In the genomic region with DNA sequence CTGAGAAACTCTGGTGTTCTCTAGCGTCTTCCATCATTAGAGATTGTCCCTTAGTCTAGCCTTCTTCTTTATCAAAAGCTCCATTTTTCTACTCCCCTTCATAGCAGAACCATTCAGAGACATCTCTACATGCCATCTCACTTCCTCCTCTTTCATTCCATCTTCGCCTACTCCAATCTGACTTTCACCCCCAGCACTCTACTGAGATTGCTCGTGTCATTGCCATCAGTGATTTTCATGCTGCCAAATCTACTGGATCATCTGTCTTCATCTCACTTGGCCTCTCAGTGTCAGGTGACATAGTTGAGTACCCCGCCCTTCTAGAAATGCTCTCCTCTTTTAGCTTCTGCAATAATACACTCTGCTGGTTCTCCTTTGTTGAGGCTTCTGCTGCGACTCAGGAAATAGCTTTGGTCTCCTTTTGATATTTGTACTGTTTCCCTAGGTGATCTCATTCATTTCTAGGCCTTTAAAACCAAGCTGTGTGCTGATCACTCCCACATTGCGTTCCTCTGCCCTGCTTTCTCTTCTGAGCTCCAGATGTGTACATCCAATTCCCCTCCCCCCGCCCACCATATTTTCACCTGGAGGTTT, we compare ENCODE assay signal across 11 cellular contexts.
DNase-seq lines count a peak whose midpoint lies in the region; ATAC-seq and TF ChIP-seq lines count a peak whose summit lies in the region.
"Had no signal": no experiment of that assay in that cellular context is flagged by ENCODE, and none has a peak within 500 bp of the region (broad histone marks: within the 10 kb centered on the region; RNA-seq: fewer than 3 reads in every experiment).

No MANE protein-coding gene starts in this region.

- ATAC-seq in HG03064 (IDR thresholded peaks at IDR 0.05; ENCODE audit: low read depth, unreplicated experiment), result peak; percentile 66
- ATAC-seq in activated CD8-positive, alpha-beta T cell treated with anti-CD3 and anti-CD28 coated beads for 36 hours, result peak; percentile 49
- ATAC-seq in HG03378 (IDR thresholded peaks at IDR 0.05; ENCODE audit: unreplicated experiment), result no peak

- peaks cover 34% of the 10 kb centered on the region for H3K4me1 ChIP-seq in ACC112 (ENCODE audit: control insufficient read depth, insufficient read depth, low read length, unreplicated experiment)

- H3K27ac ChIP-seq in ACC112 (ENCODE audit: low read depth, low read length), result peak overlapping the region; percentile 85
- H3K27ac ChIP-seq: upper lobe of left lung had no signal

- H3K27me3 ChIP-seq in ACC112 (ENCODE audit: insufficient read depth, low read length), result no peaks in the 10 kb centered on the region
- H3K27me3 ChIP-seq: upper lobe of left lung had no signal

- H3K79me2 ChIP-seq in ACC112 (ENCODE audit: control insufficient read depth, insufficient read depth, low read length, unreplicated experiment), result peaks cover 19% of the 10 kb centered on the region

- no peak overlapping the region for H3K27ac Mint-ChIP-seq in activated CD8-positive, alpha-beta T cell treated with anti-CD3 and anti-CD28 coated beads for 36 hours
- H3K27ac Mint-ChIP-seq: endodermal cell had no signal

- no peak for TF ChIP-seq CTCF in GM10248 (IDR thresholded peaks at IDR 0.05; ENCODE audit: control extremely low read depth, extremely low read depth, low read depth, missing control alignments)
- TF ChIP-seq CTCF in activated CD8-positive, alpha-beta T cell treated with anti-CD3 and anti-CD28 coated beads for 36 hours (IDR thresholded peaks at IDR 0.05), result no peak

- POLR2A ChIA-PET in GM10248 (lab: Yijun Ruan, JAX), result no interaction called here
- POLR2A ChIA-PET in activated CD8-positive, alpha-beta T cell treated with anti-CD3 and anti-CD28 coated beads for 36 hours (lab: Charles Lee), result no interaction called here

- DNase-seq in GM10248 (ENCODE audit: extremely low spot score) (peak; percentile 22), NCI-H146 (lab: John Stamatoyannopoulos, UW) (no peak), NCI-H1930 (lab: John Stamatoyannopoulos, UW) (no peak), amniotic stem cell (lab: John Stamatoyannopoulos, UW) (no peak)
- peak; percentile 20 for DNase-seq in activated CD8-positive, alpha-beta T cell treated with anti-CD3 and anti-CD28 coated beads for 36 hours
- DNase-seq: endodermal cell, SIG-M5, upper lobe of left lung had no signal

- H2AFZ ChIP-seq in ACC112 (ENCODE audit: low read length, unreplicated experiment), result no peak overlapping the region

- peaks cover 17% of the 10 kb centered on the region for H3K36me3 Mint-ChIP-seq in activated CD8-positive, alpha-beta T cell treated with anti-CD3 and anti-CD28 coated beads for 36 hours (ENCODE audit: low read depth)

- CTCF ChIA-PET in GM10248 (lab: Yijun Ruan, JAX), result interaction anchor here (0.9 to 1.4 kb wide), 5 partner anchors 8 to 81 kb away, joined by 3 to 4 read pairs (median 3); no protein-coding TSS in a partner anchor
- CTCF ChIA-PET in activated CD8-positive, alpha-beta T cell treated with anti-CD3 and anti-CD28 coated beads for 36 hours (lab: Charles Lee), result no interaction called here

- no peak overlapping the region for H3K4me3 ChIP-seq in ACC112 (ENCODE audit: low read depth, low read length)
- H3K4me3 ChIP-seq: upper lobe of left lung had no signal

- H3K4me3 Mint-ChIP-seq in activated CD8-positive, alpha-beta T cell treated with anti-CD3 and anti-CD28 coated beads for 36 hours, result no peak overlapping the region
- H3K4me3 Mint-ChIP-seq: endodermal cell had no signal

- H3K9me3 Mint-ChIP-seq in activated CD8-positive, alpha-beta T cell treated with anti-CD3 and anti-CD28 coated beads for 36 hours, result no peaks in the 10 kb centered on the region
- H3K9me3 Mint-ChIP-seq: endodermal cell had no signal

- H3K4me1 Mint-ChIP-seq in activated CD8-positive, alpha-beta T cell treated with anti-CD3 and anti-CD28 coated beads for 36 hours (ENCODE audit: low read depth), result peaks cover 17% of the 10 kb centered on the region
- H3K4me1 Mint-ChIP-seq: endodermal cell had no signal

- peaks cover 8% of the 10 kb centered on the region; the same call in 1 of the 2 replicates for H3K36me3 ChIP-seq in ACC112 (ENCODE audit: insufficient read depth, low read length)

- no peaks in the 10 kb centered on the region for H3K27me3 Mint-ChIP-seq in activated CD8-positive, alpha-beta T cell treated with anti-CD3 and anti-CD28 coated beads for 36 hours

- intact Hi-C loops in activated CD8-positive, alpha-beta T cell treated with anti-CD3 and anti-CD28 coated beads for 36 hours (cut with micrococcal nuclease), result no loop called here

Comparison
In these comparisons a context has a peak if more than half of its experiments do, and no peak if none do; other contexts are left out.
1. DNase-seq: peak in GM10248 (single experiment) and activated CD8-positive, alpha-beta T cell treated with anti-CD3 and anti-CD28 coated beads for 36 hours (single experiment); none in NCI-H146 (single experiment), NCI-H1930 (0 of 2) and amniotic stem cell (single experiment).